29 cellular contexts compared by ENCODE assay signal in genomic region chr12:95258803-95259202, GRCh38.
"Had no signal": no experiment of that assay in that cellular context is flagged by ENCODE, and none has a peak within 500 bp of the region (broad histone marks: within the 10 kb centered on the region; RNA-seq: fewer than 3 reads in every experiment).

No MANE protein-coding gene starts in this region.

- ATAC-seq: body of pancreas; heart left ventricle; naive thymus-derived CD8-positive, alpha-beta T cell; stimulated activated naive CD8-positive, alpha-beta T cell treated with anti-CD3 and anti-CD28 coated beads, Interleukin-15, Interleukin-2, amounts not matched to agents 100 U/mL and 50 U/mL, for 24 hours had no signal

- H2AFZ ChIP-seq: parathyroid adenoma had no signal

- H3K9me3 ChIP-seq: adrenal gland, body of pancreas, colonic mucosa, heart left ventricle, right atrium auricular region, testis, vagina had no signal

- H3K36me3 ChIP-seq: colonic mucosa had no signal

- H3K27me3 Mint-ChIP-seq: activated naive CD8-positive, alpha-beta T cell treated with anti-CD3 and anti-CD28 coated beads for 36 hours; memory B cell; naive thymus-derived CD8-positive, alpha-beta T cell; type B pancreatic cell had no signal

- H3K4me1 Mint-ChIP-seq: activated naive CD8-positive, alpha-beta T cell treated with anti-CD3 and anti-CD28 coated beads for 36 hours; immature natural killer cell; memory B cell; neural crest cell had no signal

- H3K9me3 Mint-ChIP-seq: activated naive CD4-positive, alpha-beta T cell treated with anti-CD3 and anti-CD28 coated beads for 36 hours; activated naive CD8-positive, alpha-beta T cell treated with anti-CD3 and anti-CD28 coated beads for 36 hours; activated T-helper 1 cell treated with anti-CD3 and anti-CD28 coated beads, Interleukin-12 subunit alpha, Interleukin-12 subunit beta, Interleukin-2, Interleukin-4 antibody, amounts not matched to agents 30 ng/mL and 10 ng/mL and 1 ng/mL, durations not matched to agents 14 hours and 24 hours and 36 hours; immature natural killer cell; memory B cell; naive thymus-derived CD8-positive, alpha-beta T cell; neural crest cell; type B pancreatic cell had no signal

- H3K4me3 Mint-ChIP-seq: activated naive CD4-positive, alpha-beta T cell treated with anti-CD3 and anti-CD28 coated beads for 36 hours; activated naive CD8-positive, alpha-beta T cell treated with anti-CD3 and anti-CD28 coated beads for 36 hours; activated T-helper 1 cell treated with anti-CD3 and anti-CD28 coated beads, Interleukin-12 subunit alpha, Interleukin-12 subunit beta, Interleukin-2, Interleukin-4 antibody, amounts not matched to agents 30 ng/mL and 10 ng/mL and 1 ng/mL, durations not matched to agents 14 hours and 24 hours and 36 hours; immature natural killer cell; memory B cell; naive thymus-derived CD8-positive, alpha-beta T cell; neural crest cell; type B pancreatic cell had no signal

- H3K9ac ChIP-seq: parathyroid adenoma had no signal

- H3K4me1 ChIP-seq: colonic mucosa, testis, vagina had no signal

- DNase-seq: activated CD4-positive, alpha-beta T cell treated with anti-CD3 and anti-CD28 coated beads for 4 hours; activated CD4-positive, alpha-beta T cell treated with anti-CD3 and anti-CD28 coated beads, Interleukin-2, amount 50 U/mL, for 48 hours; activated CD8-positive, alpha-beta memory T cell treated with anti-CD3 and anti-CD28 coated beads for 24 hours; activated effector memory CD4-positive, alpha-beta T cell treated with anti-CD3 and anti-CD28 coated beads, Interleukin-2, amount 50 U/mL, for 16 hours; activated naive CD4-positive, alpha-beta T cell treated with anti-CD3 and anti-CD28 coated beads for 36 hours; activated naive CD8-positive, alpha-beta T cell treated with anti-CD3 and anti-CD28 coated beads for 36 hours; adrenal gland; aorta; cerebellar nuclear complex; colonic mucosa; dorsolateral prefrontal cortex; effector memory CD4-positive, alpha-beta T cell; heart left ventricle; hypothalamus; immature natural killer cell; naive thymus-derived CD8-positive, alpha-beta T cell; nucleus accumbens; stimulated activated CD4-positive, alpha-beta T cell treated with anti-CD3 and anti-CD28 coated beads, Interleukin-15, amount 100 ng/mL, for 24 hours; stimulated activated CD4-positive, alpha-beta T cell treated with anti-CD3 and anti-CD28 coated beads, Interleukin-2, amount 100 ng/mL, for 24 hours; stimulated activated naive CD8-positive, alpha-beta T cell treated with anti-CD3 and anti-CD28 coated beads, Interleukin-15, Interleukin-2, amounts not matched to agents 100 U/mL and 50 U/mL, for 24 hours; testis had no signal

- H3K27ac Mint-ChIP-seq: activated naive CD4-positive, alpha-beta T cell treated with anti-CD3 and anti-CD28 coated beads for 36 hours; activated naive CD8-positive, alpha-beta T cell treated with anti-CD3 and anti-CD28 coated beads for 36 hours; activated T-helper 1 cell treated with anti-CD3 and anti-CD28 coated beads, Interleukin-12 subunit alpha, Interleukin-12 subunit beta, Interleukin-2, Interleukin-4 antibody, amounts not matched to agents 30 ng/mL and 10 ng/mL and 1 ng/mL, durations not matched to agents 14 hours and 24 hours and 36 hours; immature natural killer cell; memory B cell; naive thymus-derived CD8-positive, alpha-beta T cell; type B pancreatic cell had no signal

- H3K27me3 ChIP-seq: adrenal gland, body of pancreas, colonic mucosa, dorsolateral prefrontal cortex, heart left ventricle, right atrium auricular region, testis, vagina had no signal

- H3K4me3 ChIP-seq: adrenal gland, body of pancreas, colonic mucosa, dorsolateral prefrontal cortex, heart left ventricle, right atrium auricular region, testis, vagina had no signal

- H3K27ac ChIP-seq: adrenal gland, body of pancreas, colonic mucosa, dorsolateral prefrontal cortex, heart left ventricle, parathyroid adenoma, right atrium auricular region, testis, vagina had no signal
